16 cellular contexts compared by ENCODE assay signal in the genomic region with DNA sequence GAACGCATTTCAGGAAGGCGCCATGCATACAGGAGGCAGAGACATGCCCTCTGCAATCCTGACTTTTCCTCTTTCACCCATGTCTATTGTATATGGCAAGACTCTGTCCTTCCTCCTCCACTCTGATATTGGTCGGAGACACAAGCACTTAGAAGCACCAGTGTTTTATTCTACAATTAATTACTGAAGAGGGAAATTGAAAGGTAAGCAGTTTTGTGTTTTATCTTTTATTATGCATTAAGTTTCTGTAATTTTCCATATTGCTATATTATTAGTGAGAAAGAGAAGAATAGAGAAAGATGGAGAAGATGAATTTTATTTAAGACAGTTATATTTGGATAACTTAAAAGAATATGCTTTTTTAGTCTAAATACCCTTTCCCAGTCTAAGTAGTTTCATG. TPM values are rescaled to one million over a fixed set of nuclear protein-coding genes. Genes with fewer than 3 reads are reported as not detected.
DNase-seq lines count a peak whose midpoint lies in the region; ATAC-seq, FAIRE-seq and TF ChIP-seq lines count a peak whose summit lies in the region.
"Had no signal": no experiment of that assay in that cellular context is flagged by ENCODE, and none has a peak within 500 bp of the region (broad histone marks: within the 10 kb centered on the region; RNA-seq: fewer than 3 reads in every experiment).

No MANE protein-coding gene starts in this region.

- ATAC-seq in HepG2 (no peak), right lobe of liver (no peak)

- H3K79me2 ChIP-seq in HepG2 (ENCODE audit: insufficient read depth, low read length) (peaks cover 100% of the 10 kb centered on the region), OCI-LY7 (ENCODE audit: insufficient read depth, low read depth, low read length) (peaks cover 100% of the 10 kb centered on the region)

- H4K20me1 ChIP-seq in HepG2 (ENCODE audit: insufficient read depth, low read length): peaks cover 48% of the 10 kb centered on the region
- peaks cover 44% of the 10 kb centered on the region for H4K20me1 ChIP-seq in OCI-LY7 (ENCODE audit: insufficient read depth, low read length)

- DNase-seq in HepG2 (ENCODE audit: low spot score) (no peak), right lobe of liver (no peak), OCI-LY7 (ENCODE audit: low spot score) (no peak), glutamatergic neuron (no peak), H7 (no peak), AG08396 (ENCODE audit: low spot score) (no peak), anterior cingulate cortex (lab: John Stamatoyannopoulos, UW) (no peak)
- DNase-seq: activated CD4-positive, alpha-beta memory T cell treated with anti-CD3 and anti-CD28 coated beads, Interleukin-2, amount 10 ng/mL, durations not matched to agents 7 days and 5 days; aorta; colonic mucosa; islet precursor cell; sigmoid colon had no signal

- H2AFZ ChIP-seq in HepG2 (ENCODE audit: low read length): no peak overlapping the region
- no peak overlapping the region for H2AFZ ChIP-seq in OCI-LY7 (ENCODE audit: low read length)

- TF ChIP-seq POLR2A in HepG2 (IDR thresholded peaks at IDR 0.05; ENCODE audit: insufficient read depth in 1 of 2, low read depth in 2 of 2, low read length in 2 of 2): no peak
- no peak for TF ChIP-seq POLR2A in right lobe of liver (IDR thresholded peaks at IDR 0.05)

- no peak overlapping the region for H3K4me3 ChIP-seq in HepG2 (replicated peaks in 1 of 3; ENCODE audit: insufficient read depth in 1 of 3, low read depth in 2 of 3, low read length in 3 of 3)
- H3K4me3 ChIP-seq in right lobe of liver: no peak overlapping the region
- H3K4me3 ChIP-seq in OCI-LY7 (ENCODE audit: low read depth, low read length, poor library complexity, severe bottlenecking): peak overlapping the region; percentile 32
- peak overlapping the region in 3 of 5 donors; percentile 7 to 51 (median 40) for H3K4me3 ChIP-seq in subcutaneous abdominal adipose tissue (ENCODE audit: low read depth in 1 of 5, low read length in 5 of 5)
- H3K4me3 ChIP-seq in H7 (ENCODE audit: insufficient read depth, low read depth, low read length): no peak overlapping the region
- H3K4me3 ChIP-seq: colonic mucosa, sigmoid colon had no signal

- H3K4me2 ChIP-seq in HepG2 (ENCODE audit: low read depth, low read length) (no peak overlapping the region), OCI-LY7 (ENCODE audit: low read length) (peak overlapping the region; percentile 78)

- WGBS in HepG2 (ENCODE audit: low lambda C conversion rate): 94% methylated on average over 3 of the region's 3 CpGs
- 83% methylated on average over 3 of the region's 3 CpGs for WGBS in right lobe of liver (ENCODE audit: insufficient coverage, low coverage, low lambda C conversion rate, missing lambda C conversion rate)

- peaks cover 3% of the 10 kb centered on the region for H3K9me3 Mint-ChIP-seq in glutamatergic neuron (ENCODE audit: unreplicated experiment)
- H3K9me3 Mint-ChIP-seq: activated CD4-positive, alpha-beta memory T cell treated with anti-CD3 and anti-CD28 coated beads, Interleukin-2, amount 10 ng/mL, durations not matched to agents 7 days and 5 days; activated T-helper 2 cell treated with anti-CD3 and anti-CD28 coated beads, Interferon-gamma antibody, Interleukin-2, Interleukin-4, amounts not matched to agents 10 μg/mL and 5 μg/mL and 100 μg/mL, durations not matched to agents 14 hours and 24 hours and 36 hours had no signal

- no TSS peak for BruUV-seq in HepG2 (replicated peaks; lab: Mats Ljungman, UMichigan)
- no TSS peak for BruUV-seq in OCI-LY7 (replicated peaks; lab: Mats Ljungman, UMichigan)

- H3K9me2 ChIP-seq in OCI-LY7 (ENCODE audit: insufficient read depth, low read length): no peaks in the 10 kb centered on the region

- H3K9me3 ChIP-seq in HepG2 (ENCODE audit: low read length) (no peaks in the 10 kb centered on the region), right lobe of liver (no peaks in the 10 kb centered on the region), OCI-LY7 (ENCODE audit: low read length) (no peaks in the 10 kb centered on the region), subcutaneous abdominal adipose tissue (ENCODE audit: control insufficient read depth in 5 of 5, low read length in 5 of 5) (no peaks in the 10 kb centered on the region)
- H3K9me3 ChIP-seq: colonic mucosa, sigmoid colon, thoracic aorta had no signal

- no peaks in the 10 kb centered on the region for H3K27me3 ChIP-seq in HepG2 (ENCODE audit: control insufficient read depth in 1 of 2, insufficient read depth in 2 of 2, low read length in 2 of 2)
- H3K27me3 ChIP-seq in right lobe of liver: no peaks in the 10 kb centered on the region
- H3K27me3 ChIP-seq in subcutaneous abdominal adipose tissue (ENCODE audit: control insufficient read depth in 5 of 5, insufficient read depth in 4 of 5, low read length in 5 of 5): no peaks in the 10 kb centered on the region
- H3K27me3 ChIP-seq in H7 (ENCODE audit: control insufficient read depth, insufficient read depth, low read length): no peaks in the 10 kb centered on the region
- H3K27me3 ChIP-seq: colonic mucosa, sigmoid colon had no signal

- peaks cover 2% of the 10 kb centered on the region for H3K27me3 Mint-ChIP-seq in glutamatergic neuron (ENCODE audit: unreplicated experiment)
- H3K27me3 Mint-ChIP-seq: activated CD4-positive, alpha-beta memory T cell treated with anti-CD3 and anti-CD28 coated beads, Interleukin-2, amount 10 ng/mL, durations not matched to agents 7 days and 5 days had no signal

- peak overlapping the region; percentile 78 for H3K27ac Mint-ChIP-seq in glutamatergic neuron (ENCODE audit: unreplicated experiment)
- H3K27ac Mint-ChIP-seq: activated CD4-positive, alpha-beta memory T cell treated with anti-CD3 and anti-CD28 coated beads, Interleukin-2, amount 10 ng/mL, durations not matched to agents 7 days and 5 days; activated T-helper 2 cell treated with anti-CD3 and anti-CD28 coated beads, Interferon-gamma antibody, Interleukin-2, Interleukin-4, amounts not matched to agents 10 μg/mL and 5 μg/mL and 100 μg/mL, durations not matched to agents 14 hours and 24 hours and 36 hours had no signal

- no peak for TF ChIP-seq RAD21 in HepG2 (CRISPR knock-in tag; IDR thresholded peaks at IDR 0.05)

- TF ChIP-seq EP300 in HepG2 (IDR thresholded peaks at IDR 0.05; ENCODE audit: low read depth in 2 of 2, low read length in 2 of 2) (no peak), HepG2 (CRISPR knock-in tag; IDR thresholded peaks at IDR 0.05; ENCODE audit: borderline replicate concordance) (no peak)

- peak overlapping the region; percentile 67 for H3K4me3 Mint-ChIP-seq in glutamatergic neuron (ENCODE audit: unreplicated experiment)
- H3K4me3 Mint-ChIP-seq: activated CD4-positive, alpha-beta memory T cell treated with anti-CD3 and anti-CD28 coated beads, Interleukin-2, amount 10 ng/mL, durations not matched to agents 7 days and 5 days had no signal

- CTCF ChIA-PET in HepG2 (lab: Yijun Ruan, JAX; ENCODE audit: low intra/inter-chr PET ratio, low total read pairs): no interaction called here
- CTCF ChIA-PET in OCI-LY7 (lab: Charles Lee; ENCODE audit: unreplicated experiment): interaction anchor here (1.1 kb wide), 1 partner anchor 151 kb away, joined by 3 read pairs; no protein-coding TSS in a partner anchor

- no peaks in the 10 kb centered on the region for H3K36me3 Mint-ChIP-seq in glutamatergic neuron (ENCODE audit: unreplicated experiment)

- H3K27ac ChIP-seq in HepG2 (ENCODE audit: extremely low read length, insufficient read depth, low read length) (no peak overlapping the region), right lobe of liver (no peak overlapping the region), OCI-LY7 (ENCODE audit: low read depth, low read length, poor library complexity, severe bottlenecking) (no peak overlapping the region), subcutaneous abdominal adipose tissue (ENCODE audit: low read depth, low read length) (peak overlapping the region; percentile 84)
- H3K27ac ChIP-seq: colonic mucosa, sigmoid colon, thoracic aorta had no signal

- intact Hi-C loops in HepG2 (cut with micrococcal nuclease; ENCODE audit: unreplicated experiment): no loop called here
- intact Hi-C loops in right lobe of liver (cut with DNase I): no loop called here
- intact Hi-C loops in OCI-LY7 (cut with micrococcal nuclease; ENCODE audit: unreplicated experiment): no loop called here

- FAIRE-seq in HepG2 (lab: Jason Lieb, UNC): no peak
- FAIRE-seq: RCC 7860 had no signal

- H3K36me3 ChIP-seq in HepG2 (replicated peaks in 1 of 2; ENCODE audit: control insufficient read depth in 1 of 2, insufficient read depth in 2 of 2, low read length in 2 of 2): peaks cover 3 to 9% of the 10 kb centered on the region in 2 experiments; a peak in 4 of 5 replicates
- H3K36me3 ChIP-seq in right lobe of liver: no peaks in the 10 kb centered on the region
- H3K36me3 ChIP-seq in OCI-LY7 (ENCODE audit: insufficient read depth, low read length): peaks cover 50% of the 10 kb centered on the region
- no peaks in the 10 kb centered on the region for H3K36me3 ChIP-seq in subcutaneous abdominal adipose tissue (ENCODE audit: control insufficient read depth in 5 of 5, insufficient read depth in 5 of 5, low read length in 5 of 5)
- H3K36me3 ChIP-seq in H7 (replicated peaks; ENCODE audit: control insufficient read depth, insufficient read depth, low read length): no peaks in the 10 kb centered on the region
- H3K36me3 ChIP-seq: colonic mucosa, sigmoid colon, thoracic aorta had no signal

- POLR2A ChIA-PET in HepG2 (lab: Yijun Ruan, JAX): interaction anchor here (1.2 kb wide), 1 partner anchor 12 kb away, joined by 3 read pairs; no protein-coding TSS in a partner anchor
- POLR2A ChIA-PET in OCI-LY7 (lab: Charles Lee): interaction anchor here (0.6 to 1.2 kb wide), 3 partner anchors 8 to 106 kb away, joined by 3 to 6 read pairs (median 3); no protein-coding TSS in a partner anchor

- no peak for TF ChIP-seq CTCF in HepG2 (CRISPR knock-in tag; IDR thresholded peaks at IDR 0.05)
- no peak for TF ChIP-seq CTCF in right lobe of liver (IDR thresholded peaks at IDR 0.05)
- TF ChIP-seq CTCF in OCI-LY7 (conservative IDR thresholded peaks at IDR 0.05; ENCODE audit: low read length): no peak
- no peak for TF ChIP-seq CTCF in glutamatergic neuron (IDR thresholded peaks at IDR 0.05; ENCODE audit: partially characterized antibody, unreplicated experiment)

- peaks cover 72% of the 10 kb centered on the region for H3K4me1 Mint-ChIP-seq in glutamatergic neuron (ENCODE audit: low read depth, unreplicated experiment)

- in situ Hi-C loops in HepG2 (cut with HindIII; ENCODE audit: extremely low pct_ligation_motif_present, low pct_unique_long_range_greater_than_20kb): no loop called here

- no peak overlapping the region for H3K9ac ChIP-seq in HepG2 (ENCODE audit: insufficient read depth, low read depth, low read length)
- no peak overlapping the region for H3K9ac ChIP-seq in subcutaneous abdominal adipose tissue (ENCODE audit: low read length in 5 of 5)

- peaks cover 37% of the 10 kb centered on the region for H3K4me1 ChIP-seq in HepG2 (ENCODE audit: insufficient read depth, low read length)
- H3K4me1 ChIP-seq in right lobe of liver: peaks cover 0 to 30% (median 11%) of the 10 kb centered on the region in 4 donors
- peaks cover 91% of the 10 kb centered on the region for H3K4me1 ChIP-seq in OCI-LY7 (ENCODE audit: insufficient read depth, low read length, poor library complexity, severe bottlenecking)
- H3K4me1 ChIP-seq in subcutaneous abdominal adipose tissue (ENCODE audit: control insufficient read depth in 5 of 5, insufficient read depth in 5 of 5, low read length in 5 of 5): peaks cover 4 to 60% (median 44%) of the 10 kb centered on the region in 5 donors
- H3K4me1 ChIP-seq: colonic mucosa had no signal

RNA-seq across cellular contexts. Expression of a gene that starts 13.5 kb away (rescaled TPM):
- 32.6 and 38.0 TPM in 2 replicates for total RNA-seq in HepG2 (2016; rRNA removed; fragmentation: Illumina TruSeq; extraction: Trizol)
- total RNA-seq in HepG2 (2016; cell fraction: cytosol; rRNA removed; fragmentation: Illumina TruSeq; extraction: Trizol; ENCODE audit: low read depth): 41.7 TPM in 2 replicates
- total RNA-seq in HepG2 (2016; cell fraction: insoluble cytoplasmic fraction; rRNA removed; fragmentation: Illumina TruSeq; extraction: Trizol): 30.2 and 35.7 TPM in 2 replicates
- 16.5 and 21.3 TPM in 2 replicates for total RNA-seq in HepG2 (2016; cell fraction: membrane; rRNA removed; fragmentation: Illumina TruSeq; extraction: Trizol)
- 130 and 139 TPM in 2 replicates for total RNA-seq in HepG2 (2016; cell fraction: nucleus; rRNA removed; fragmentation: Illumina TruSeq; extraction: Trizol)
- 20.1 and 22.5 TPM in 2 replicates for polyA plus RNA-seq in HepG2 (2011; rRNA removed)
- polyA plus RNA-seq in HepG2 (2011; cell fraction: cytosol; rRNA removed): 13.6 and 13.8 TPM in 2 replicates
- 47.4 and 49.3 TPM in 2 replicates for polyA plus RNA-seq in HepG2 (2011; cell fraction: nucleus; rRNA removed)
- polyA plus RNA-seq in HepG2 (2012): 25.2 and 26.7 TPM in 2 replicates
- polyA plus RNA-seq in HepG2 (2016; cell fraction: cytosol; fragmentation: Illumina TruSeq; extraction: Trizol; ENCODE audit: low read depth): 1.8 and 2.0 TPM in 2 replicates
- polyA plus RNA-seq in HepG2 (2016; cell fraction: insoluble cytoplasmic fraction; fragmentation: Illumina TruSeq; extraction: Trizol; ENCODE audit: low read depth): 27.9 and 32.0 TPM in 2 replicates
- 5.4 and 5.7 TPM in 2 replicates for polyA plus RNA-seq in HepG2 (2016; cell fraction: membrane; fragmentation: Illumina TruSeq; extraction: Trizol; ENCODE audit: low read depth)
- 44.9 and 47.2 TPM in 2 replicates for polyA plus RNA-seq in HepG2 (2016; cell fraction: nucleus; fragmentation: Illumina TruSeq; extraction: Trizol; ENCODE audit: insufficient read depth, low read depth)
- 77.4 and 128 TPM in 2 replicates for polyA minus RNA-seq in HepG2 (2011; rRNA and poly(A)+ RNA removed; ENCODE audit: low replicate concordance)
- 40.2 and 55.4 TPM in 2 replicates for polyA minus RNA-seq in HepG2 (2011; cell fraction: cytosol; rRNA and poly(A)+ RNA removed)
- polyA minus RNA-seq in HepG2 (2011; cell fraction: nucleus; rRNA and poly(A)+ RNA removed): 329 and 355 TPM in 2 replicates
- total RNA-seq in right lobe of liver: 10 to 100 TPM; 23.2 to 35.3 (median 30.7) TPM
- total RNA-seq in OCI-LY7 (2014; rRNA removed; shearing (Covaris generic)): 71.8 and 90.1 TPM in 2 replicates
- 164 and 170 TPM in 2 replicates for total RNA-seq in OCI-LY7 (2022)
- total RNA-seq in glutamatergic neuron (ENCODE audit: unreplicated experiment): 202 TPM
- total RNA-seq in H7 (2014; rRNA removed; shearing (Covaris generic)): 20.9 and 27.8 TPM in 2 replicates

Comparison
In these comparisons a context has a peak if more than half of its experiments do, and no peak if none do; other contexts are left out.
1. H3K4me3 ChIP-seq: peak in OCI-LY7 (single experiment) and subcutaneous abdominal adipose tissue (3 of 5); none in HepG2 (0 of 3), right lobe of liver (0 of 3) and H7 (single experiment).